8 cellular contexts compared by ENCODE assay signal in the genomic region with DNA sequence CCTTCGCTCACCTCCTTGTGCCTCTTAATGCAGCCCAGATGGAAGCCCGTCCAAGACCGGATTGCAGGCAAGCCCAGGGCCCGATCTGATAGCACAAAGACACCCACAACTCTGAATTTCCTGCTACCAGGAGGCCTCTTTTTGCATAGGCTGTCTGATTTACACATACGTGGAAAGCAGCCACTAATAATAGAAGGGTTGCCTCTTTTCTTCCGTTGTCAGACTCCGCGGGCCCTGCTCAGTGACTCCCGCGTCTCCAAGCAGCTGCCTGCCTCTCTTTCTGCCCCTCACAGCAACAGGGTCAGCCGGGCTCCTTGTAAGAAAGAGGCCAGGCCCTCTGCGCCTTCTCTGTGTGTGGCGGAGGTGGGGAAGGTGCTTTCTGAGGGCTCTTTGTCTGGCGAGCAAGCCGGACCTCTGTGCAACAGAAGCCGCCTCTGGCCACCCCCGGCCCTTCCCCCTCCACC. TPM values are rescaled to one million over a fixed set of nuclear protein-coding genes. Genes with fewer than 3 reads are reported as not detected.
A peak's percentile ranks its signal among the peaks of the same experiment; 100 is the strongest.
DNase-seq lines count a peak whose midpoint lies in the region; ATAC-seq and TF ChIP-seq lines count a peak whose summit lies in the region.

No MANE protein-coding gene starts in this region.

- peaks cover 27% of the 10 kb centered on the region for H3K4me1 ChIP-seq in muscle layer of colon (ENCODE audit: insufficient read depth, low read length)

- BruUV-seq in MCF 10A (replicated peaks; lab: Mats Ljungman, UMichigan), result no TSS peak

- POLR2A ChIA-PET in MCF 10A (lab: Yijun Ruan, JAX), result no interaction called here

- no peaks in the 10 kb centered on the region for H3K36me3 ChIP-seq in muscle layer of colon (ENCODE audit: insufficient read depth, low read length)

- no peak overlapping the region for H3K9ac ChIP-seq in muscle layer of colon (ENCODE audit: low read length)

- intact Hi-C loops in MCF 10A (cut with micrococcal nuclease), result no loop called here

- peaks cover 7% of the 10 kb centered on the region for H3K4me1 Mint-ChIP-seq in MCF 10A (ENCODE audit: insufficient read depth, unreplicated experiment)
- peaks cover 14% of the 10 kb centered on the region for H3K4me1 Mint-ChIP-seq in glutamatergic neuron (ENCODE audit: low read depth, unreplicated experiment)

- H3K27ac ChIP-seq in muscle layer of colon (ENCODE audit: low read depth, low read length), result peak overlapping the region; percentile 34

- DNase-seq in GF-D8 (lab: John Stamatoyannopoulos, UW) (peak; percentile 83), GM20000 (ENCODE audit: low spot score) (peak; percentile 55), activated gamma-delta T cell (lab: John Stamatoyannopoulos, UW) (peak; percentile 15), MCF 10A (ENCODE audit: unreplicated experiment) (no peak), glutamatergic neuron (no peak), NCI-H1930 (lab: John Stamatoyannopoulos, UW) (no peak)

- H3K27ac Mint-ChIP-seq in MCF 10A (ENCODE audit: low read depth, unreplicated experiment) (no peak overlapping the region), glutamatergic neuron (ENCODE audit: unreplicated experiment) (no peak overlapping the region)

- ATAC-seq in HG03558 (IDR thresholded peaks at IDR 0.05; ENCODE audit: extremely low read depth, unreplicated experiment), result peak; percentile 53

- H3K27me3 ChIP-seq in muscle layer of colon (ENCODE audit: control insufficient read depth in 1 of 2, insufficient read depth in 2 of 2, low read length in 2 of 2), result no peaks in the 10 kb centered on the region

- no peaks in the 10 kb centered on the region for H3K9me3 ChIP-seq in muscle layer of colon (ENCODE audit: low read length)

- H3K27me3 Mint-ChIP-seq in MCF 10A (ENCODE audit: insufficient read depth, unreplicated experiment) (no peaks in the 10 kb centered on the region), glutamatergic neuron (ENCODE audit: unreplicated experiment) (peaks cover 6% of the 10 kb centered on the region)

- no peak overlapping the region for H3K4me3 ChIP-seq in muscle layer of colon (ENCODE audit: low read depth in 1 of 2, low read length in 2 of 2)

- no peaks in the 10 kb centered on the region for H3K9me3 Mint-ChIP-seq in MCF 10A (ENCODE audit: unreplicated experiment)
- peaks cover 2% of the 10 kb centered on the region for H3K9me3 Mint-ChIP-seq in glutamatergic neuron (ENCODE audit: unreplicated experiment)

- no peaks in the 10 kb centered on the region for H3K36me3 Mint-ChIP-seq in MCF 10A (ENCODE audit: insufficient read depth, unreplicated experiment)
- no peaks in the 10 kb centered on the region for H3K36me3 Mint-ChIP-seq in glutamatergic neuron (ENCODE audit: unreplicated experiment)

- no peak for TF ChIP-seq CTCF in GM20000 (IDR thresholded peaks at IDR 0.05; ENCODE audit: extremely low read depth, missing control alignments)
- no peak for TF ChIP-seq CTCF in MCF 10A (IDR thresholded peaks at IDR 0.05; ENCODE audit: unreplicated experiment)
- TF ChIP-seq CTCF in glutamatergic neuron (IDR thresholded peaks at IDR 0.05; ENCODE audit: partially characterized antibody, unreplicated experiment), result no peak

- CTCF ChIA-PET in MCF 10A (lab: Yijun Ruan, JAX), result no interaction called here

- H3K4me3 Mint-ChIP-seq in MCF 10A (ENCODE audit: unreplicated experiment), result no peak overlapping the region
- no peak overlapping the region for H3K4me3 Mint-ChIP-seq in glutamatergic neuron (ENCODE audit: unreplicated experiment)

RNA-seq across cellular contexts. Expression of a gene that starts 26.7 kb away (rescaled TPM):
- total RNA-seq in MCF 10A (2022) (3.6 and 5.6 TPM in 2 replicates), glutamatergic neuron (ENCODE audit: unreplicated experiment) (not detected)

Comparison
In these comparisons a context has a peak if more than half of its experiments do, and no peak if none do; other contexts are left out.
1. DNase-seq: peak in GF-D8 (single experiment), GM20000 (single experiment) and activated gamma-delta T cell (single experiment); none in MCF 10A (single experiment), glutamatergic neuron (single experiment) and NCI-H1930 (0 of 2).